Comparison of ENCODE assay signal across 18 cellular contexts in genomic region chr3:165194477-165195135, GRCh38. TPM values are rescaled to one million over a fixed set of nuclear protein-coding genes. Genes with fewer than 3 reads are reported as not detected.
DNase-seq lines count a peak whose midpoint lies in the region; ATAC-seq, FAIRE-seq and TF ChIP-seq lines count a peak whose summit lies in the region.
"Had no signal": no experiment of that assay in that cellular context is flagged by ENCODE, and none has a peak within 500 bp of the region (broad histone marks: within the 10 kb centered on the region; RNA-seq: fewer than 3 reads in every experiment).

No MANE protein-coding gene starts in this region.

- no peak for TF ChIP-seq POLR2A in testis (IDR thresholded peaks at IDR 0.05)

- H3K4me1 ChIP-seq in SK-N-SH (ENCODE audit: control insufficient read depth in 1 of 2, insufficient read depth in 2 of 2, low read depth in 1 of 2, low read length in 1 of 2) (peaks cover 5 to 23% of the 10 kb centered on the region in 2 experiments; a peak in 2 of 4 replicates), stomach smooth muscle (ENCODE audit: control insufficient read depth, insufficient read depth, low read length) (peaks cover 23% of the 10 kb centered on the region), testis (peaks cover 27% of the 10 kb centered on the region)

- H3F3A ChIP-seq in SK-N-SH (replicated peaks; ENCODE audit: insufficient read depth), result no peaks in the 10 kb centered on the region

- H3K36me3 ChIP-seq in SK-N-SH (replicated peaks in 1 of 2; ENCODE audit: control insufficient read depth in 1 of 2, insufficient read depth in 2 of 2, low read length in 1 of 2) (no peaks in the 10 kb centered on the region), stomach smooth muscle (ENCODE audit: control insufficient read depth in 2 of 2, insufficient read depth in 2 of 2, low read length in 2 of 2) (no peaks in the 10 kb centered on the region), testis (ENCODE audit: low read depth, missing control alignments) (no peaks in the 10 kb centered on the region)
- H3K36me3 ChIP-seq: upper lobe of right lung had no signal

- H3K27me3 ChIP-seq in SK-N-SH (ENCODE audit: insufficient read depth) (peaks cover 50% of the 10 kb centered on the region), stomach smooth muscle (ENCODE audit: control insufficient read depth in 1 of 2, insufficient read depth in 2 of 2, low read length in 2 of 2) (peaks cover 39% of the 10 kb centered on the region in 2 donors), testis (peaks cover 8% of the 10 kb centered on the region)

- 17% methylated on average over 12 of the region's 16 CpGs for WGBS in SK-N-SH (ENCODE audit: low lambda C conversion rate)
- 7 to 8% methylated on average over 15 to 16 of the region's 16 CpGs for WGBS in testis, 2 donors

- no peak for TF ChIP-seq EP300 in SK-N-SH (IDR thresholded peaks at IDR 0.05; ENCODE audit: borderline replicate concordance in 1 of 2, low read depth in 1 of 2, low read length in 1 of 2)

- H3K27ac ChIP-seq in SK-N-SH (ENCODE audit: low read depth in 2 of 2, low read length in 1 of 2) (no peak overlapping the region), stomach smooth muscle (ENCODE audit: low read length) (no peak overlapping the region), testis (no peak overlapping the region)
- H3K27ac ChIP-seq: KMS-11, upper lobe of right lung had no signal

- intact Hi-C loops in testis (cut with DNase I; ENCODE audit: low total_unique reads), result no loop called here

- H3K9me3 ChIP-seq in SK-N-SH (no peaks in the 10 kb centered on the region), stomach smooth muscle (ENCODE audit: control insufficient read depth in 2 of 2, low read length in 2 of 2) (no peaks in the 10 kb centered on the region), testis (no peaks in the 10 kb centered on the region)
- H3K9me3 ChIP-seq: upper lobe of right lung had no signal

- H3K9ac ChIP-seq in SK-N-SH (no peak overlapping the region), stomach smooth muscle (ENCODE audit: low read length in 2 of 2) (no peak overlapping the region)
- H3K9ac ChIP-seq: KMS-11 had no signal

- H4K20me1 ChIP-seq in SK-N-SH (ENCODE audit: insufficient read depth), result no peaks in the 10 kb centered on the region

- TF ChIP-seq RAD21 in SK-N-SH (IDR thresholded peaks at IDR 0.05; ENCODE audit: low read length), result no peak

- no peak overlapping the region for H2AFZ ChIP-seq in SK-N-SH (ENCODE audit: low read depth)

- peak; percentile 25 for DNase-seq in SK-N-SH
- peak; percentile 27 for DNase-seq in cerebellar cortex (ENCODE audit: low spot score)
- peak; percentile 28 for DNase-seq in left kidney (ENCODE audit: low read depth, low spot score)
- no peak for DNase-seq in testis
- no peak for DNase-seq in NCI-H526 treated with DMSO at 0.1 percent for 48 hours (lab: John Stamatoyannopoulos, UW)
- no peak for DNase-seq in GM19239 (ENCODE audit: insufficient read length, low spot score)
- DNase-seq: activated CD8-positive, alpha-beta T cell treated with anti-CD3 and anti-CD28 coated beads for 36 hours; activated naive CD4-positive, alpha-beta T cell treated with anti-CD3 and anti-CD28 coated beads for 36 hours; DMS 273 treated with DMSO at 0.1 percent for 48 hours; NCI-H2029 treated with DMSO at 0.1 percent for 48 hours; T-helper 2 cell had no signal

- CTCF ChIA-PET in SK-N-SH (lab: Yijun Ruan, JAX), result interaction anchor here (0.9 to 4.6 kb wide), 3 partner anchors 11 to 23 kb away, joined by 3 to 26 read pairs (median 12); no protein-coding TSS in a partner anchor

- H3K4me2 ChIP-seq in SK-N-SH, result no peak overlapping the region
- H3K4me2 ChIP-seq: KMS-11 had no signal

- POLR2A ChIA-PET in SK-N-SH (lab: Yijun Ruan, JAX), result no interaction called here

- FAIRE-seq in GM19239 (lab: Jason Lieb, UNC), result no peak
- FAIRE-seq: frontal cortex, GM12878 had no signal

- H3K4me3 ChIP-seq in SK-N-SH (ENCODE audit: low read depth in 2 of 2, low read length in 1 of 2), result no peak overlapping the region
- H3K4me3 ChIP-seq in stomach smooth muscle (ENCODE audit: low read length in 2 of 2), result peak overlapping the region; percentile 55 to 73
- H3K4me3 ChIP-seq in testis, result no peak overlapping the region
- H3K4me3 ChIP-seq: GM12878 had no signal

- no peaks in the 10 kb centered on the region for H3K79me2 ChIP-seq in SK-N-SH (ENCODE audit: insufficient read depth)

- no peak for TF ChIP-seq CTCF in SK-N-SH (IDR thresholded peaks at IDR 0.05)
- no peak for TF ChIP-seq CTCF in testis (IDR thresholded peaks at IDR 0.05)

- ATAC-seq in SK-N-SH treated with all-trans-retinoic acid at 6 μM for 48 hours, result no peak
- ATAC-seq: activated CD8-positive, alpha-beta T cell treated with anti-CD3 and anti-CD28 coated beads for 36 hours; GM12878 had no signal

- H3K9me2 ChIP-seq in SK-N-SH, result no peaks in the 10 kb centered on the region

TF ChIP-seq in SK-N-SH, 30 proteins besides CTCF, POLR2A, EP300 and RAD21 (continues in another document):
- no peak for TF ChIP-seq NFIC (IDR thresholded peaks at IDR 0.05; ENCODE audit: borderline replicate concordance)
- no peak for TF ChIP-seq SMC3 (IDR thresholded peaks at IDR 0.05; ENCODE audit: low read depth, low read length)
- no peak for TF ChIP-seq REST (IDR thresholded peaks at IDR 0.05; ENCODE audit: low read depth, low read length)

TF ChIP-seq in SK-N-SH treated with all-trans-retinoic acid at 6 μM for 48 hours, 23 proteins besides CTCF, POLR2A, EP300 and RAD21:
- TF ChIP-seq ZNF70 (CRISPR knock-in tag; IDR thresholded peaks at IDR 0.05) (no peak), ZC3H10 (CRISPR knock-in tag; IDR thresholded peaks at IDR 0.05) (no peak), ISL1 (CRISPR knock-in tag; IDR thresholded peaks at IDR 0.05) (no peak), PATZ1 (CRISPR knock-in tag; IDR thresholded peaks at IDR 0.05; ENCODE audit: borderline replicate concordance) (no peak), CREB5 (CRISPR knock-in tag; IDR thresholded peaks at IDR 0.05; ENCODE audit: low read depth) (no peak), BACH2 (CRISPR knock-in tag; IDR thresholded peaks at IDR 0.05; ENCODE audit: borderline replicate concordance) (no peak), ZNF565 (CRISPR knock-in tag; conservative IDR thresholded peaks at IDR 0.05; ENCODE audit: low read depth) (no peak), ZNF8 (CRISPR knock-in tag; IDR thresholded peaks at IDR 0.05) (no peak), ZFP30 (CRISPR knock-in tag; IDR thresholded peaks at IDR 0.05) (no peak), ZFP3 (CRISPR knock-in tag; IDR thresholded peaks at IDR 0.05) (no peak), TOX (CRISPR knock-in tag; IDR thresholded peaks at IDR 0.05; ENCODE audit: borderline replicate concordance) (no peak), PPARA (CRISPR knock-in tag; IDR thresholded peaks at IDR 0.05; ENCODE audit: borderline replicate concordance) (no peak), OSR1 (CRISPR knock-in tag; IDR thresholded peaks at IDR 0.05) (no peak), GLIS3 (CRISPR knock-in tag; IDR thresholded peaks at IDR 0.05) (no peak), POU6F1 (CRISPR knock-in tag; IDR thresholded peaks at IDR 0.05; ENCODE audit: borderline replicate concordance, low read depth) (no peak)

RNA-seq across cellular contexts. Expression of gene SLITRK3, which starts 1.6 kb away (rescaled TPM):
- not detected in 2 replicates for polyA plus RNA-seq in SK-N-SH (2012; rRNA removed)
- polyA plus RNA-seq in SK-N-SH (2012; cell fraction: cytosol; rRNA removed), result not detected in 2 replicates
- polyA plus RNA-seq in SK-N-SH (2012; cell fraction: nucleus; rRNA removed), result not detected in 2 replicates
- under 1 TPM; 0.06 to 0.16 TPM for total RNA-seq in testis
- 1.6 TPM for polyA plus RNA-seq in testis (ENCODE audit: insufficient read depth, low read depth, low replicate concordance)
- total RNA-seq: activated CD8-positive, alpha-beta T cell treated with anti-CD3 and anti-CD28 coated beads for 36 hours; activated naive CD4-positive, alpha-beta T cell treated with anti-CD3 and anti-CD28 coated beads for 36 hours; GM12878 had no signal
- polyA plus RNA-seq: AG04450 had no signal

Comparison
In these comparisons a context has a peak if more than half of its experiments do, and no peak if none do; other contexts are left out.
1. DNase-seq: peak in SK-N-SH (single experiment), cerebellar cortex (single experiment) and left kidney (single experiment); none in testis (single experiment), NCI-H526 treated with DMSO at 0.1 percent for 48 hours (single experiment) and GM19239 (single experiment).
2. H3K4me3 ChIP-seq: peak in stomach smooth muscle (2 of 2); none in SK-N-SH (0 of 2) and testis (0 of 2).